Comparison of ENCODE assay signal across 8 cellular contexts in the genomic region with DNA sequence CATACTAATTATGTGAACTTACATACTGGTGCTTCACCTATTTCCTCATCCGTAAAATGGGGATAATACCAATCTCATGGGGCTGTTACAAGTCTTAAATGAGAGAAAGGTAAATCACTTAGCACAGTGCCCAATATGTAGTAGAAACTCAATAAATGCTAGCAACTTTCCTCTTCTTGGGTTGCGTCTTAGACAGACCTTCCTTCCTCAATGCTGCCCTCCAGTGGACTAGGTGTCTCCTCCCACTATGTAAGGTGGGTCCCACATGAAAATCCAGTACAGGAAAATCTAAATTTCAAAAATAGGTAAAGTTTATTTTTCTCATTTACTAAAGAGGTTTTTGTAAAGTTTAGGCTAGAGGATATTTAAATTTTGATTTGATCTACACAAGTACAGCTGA. TPM values are rescaled to one million over a fixed set of nuclear protein-coding genes. Genes with fewer than 3 reads are reported as not detected.
DNase-seq lines count a peak whose midpoint lies in the region; ATAC-seq and TF ChIP-seq lines count a peak whose summit lies in the region.

No MANE protein-coding gene starts in this region.

- TF ChIP-seq POLR2A in esophagus muscularis mucosa (IDR thresholded peaks at IDR 0.05; ENCODE audit: low read depth) (no peak), gastrocnemius medialis (IDR thresholded peaks at IDR 0.05) (no peak)

- no peaks in the 10 kb centered on the region for H3K9me3 ChIP-seq in CD4-positive, CD25-positive, alpha-beta regulatory T cell (ENCODE audit: control insufficient read depth in 2 of 2, low read length in 2 of 2)
- H3K9me3 ChIP-seq in esophagus muscularis mucosa (no peaks in the 10 kb centered on the region), gastrocnemius medialis (no peaks in the 10 kb centered on the region)

- no peaks in the 10 kb centered on the region for H3K27me3 ChIP-seq in CD4-positive, CD25-positive, alpha-beta regulatory T cell (ENCODE audit: control insufficient read depth, insufficient read depth, low read length)
- H3K27me3 ChIP-seq in esophagus muscularis mucosa = no peaks in the 10 kb centered on the region
- H3K27me3 ChIP-seq in gastrocnemius medialis = no peaks in the 10 kb centered on the region

- POLR2A ChIA-PET in activated CD4-positive, alpha-beta T cell treated with anti-CD3 and anti-CD28 coated beads, Interleukin-2, amount 10 ng/mL, durations not matched to agents 7 days and 5 days (lab: Charles Lee) = no interaction called here

- peak; percentile 35 to 75 (median 59) for DNase-seq in CD4-positive, CD25-positive, alpha-beta regulatory T cell
- DNase-seq in NCI-H2029 (lab: John Stamatoyannopoulos, UW) (peak; percentile 15), esophagus muscularis mucosa (ENCODE audit: extremely low spot score) (no peak), gastrocnemius medialis (no peak), NK-92 (lab: John Stamatoyannopoulos, UW; ENCODE audit: unreplicated experiment) (no peak)
- DNase-seq in activated CD4-positive, alpha-beta T cell treated with anti-CD3 and anti-CD28 coated beads, Interleukin-2, amount 10 ng/mL, durations not matched to agents 7 days and 5 days = peak; percentile 67

- intact Hi-C loops in esophagus muscularis mucosa (cut with DNase I) (loop anchor here (10.0 kb wide), 1 partner anchor 188 kb away; no protein-coding TSS in a partner anchor), gastrocnemius medialis (cut with DNase I; ENCODE audit: low total_unique reads) (loop anchor here (5.0 kb wide), 1 partner anchor 211 kb away; no protein-coding TSS in a partner anchor)

- no peak overlapping the region for H3K27ac ChIP-seq in CD4-positive, CD25-positive, alpha-beta regulatory T cell (ENCODE audit: insufficient read depth, low read length, poor library complexity, severe bottlenecking)
- H3K27ac ChIP-seq in esophagus muscularis mucosa (replicated peaks in 1 of 4) = no peak overlapping the region
- H3K27ac ChIP-seq in gastrocnemius medialis = no peak overlapping the region

- H3K9me3 Mint-ChIP-seq in CD4-positive, CD25-positive, alpha-beta regulatory T cell = peaks cover 0 to 2% (median 0%) of the 10 kb centered on the region in 7 donors
- no peaks in the 10 kb centered on the region for H3K9me3 Mint-ChIP-seq in activated CD4-positive, alpha-beta T cell treated with anti-CD3 and anti-CD28 coated beads, Interleukin-2, amount 10 ng/mL, durations not matched to agents 7 days and 5 days

- no peaks in the 10 kb centered on the region for H3K36me3 Mint-ChIP-seq in CD4-positive, CD25-positive, alpha-beta regulatory T cell
- peaks cover 8% of the 10 kb centered on the region for H3K36me3 Mint-ChIP-seq in activated CD4-positive, alpha-beta T cell treated with anti-CD3 and anti-CD28 coated beads, Interleukin-2, amount 10 ng/mL, durations not matched to agents 7 days and 5 days (ENCODE audit: low read depth)

- peak overlapping the region in 1 of 4 donors; percentile 72 for H3K4me3 Mint-ChIP-seq in CD4-positive, CD25-positive, alpha-beta regulatory T cell
- H3K4me3 Mint-ChIP-seq in activated CD4-positive, alpha-beta T cell treated with anti-CD3 and anti-CD28 coated beads, Interleukin-2, amount 10 ng/mL, durations not matched to agents 7 days and 5 days = no peak overlapping the region

- peak overlapping the region; percentile 32 for H3K4me3 ChIP-seq in CD4-positive, CD25-positive, alpha-beta regulatory T cell (ENCODE audit: low read depth, low read length)
- no peak overlapping the region for H3K4me3 ChIP-seq in esophagus muscularis mucosa
- H3K4me3 ChIP-seq in gastrocnemius medialis = no peak overlapping the region

- no peaks in the 10 kb centered on the region for H3K36me3 ChIP-seq in CD4-positive, CD25-positive, alpha-beta regulatory T cell (ENCODE audit: control insufficient read depth, insufficient read depth, low read length)
- H3K36me3 ChIP-seq in esophagus muscularis mucosa (peaks cover 0 to 32% (median 11%) of the 10 kb centered on the region in 4 donors), gastrocnemius medialis (no peaks in the 10 kb centered on the region)

- H3K27ac Mint-ChIP-seq in CD4-positive, CD25-positive, alpha-beta regulatory T cell = no peak overlapping the region
- peak overlapping the region; percentile 86 for H3K27ac Mint-ChIP-seq in activated CD4-positive, alpha-beta T cell treated with anti-CD3 and anti-CD28 coated beads, Interleukin-2, amount 10 ng/mL, durations not matched to agents 7 days and 5 days

- H3K27me3 Mint-ChIP-seq in CD4-positive, CD25-positive, alpha-beta regulatory T cell = no peaks in the 10 kb centered on the region
- H3K27me3 Mint-ChIP-seq in activated CD4-positive, alpha-beta T cell treated with anti-CD3 and anti-CD28 coated beads, Interleukin-2, amount 10 ng/mL, durations not matched to agents 7 days and 5 days = no peaks in the 10 kb centered on the region

- WGBS in esophagus muscularis mucosa = 54% methylated on average over 2 of the region's 2 CpGs

- TF ChIP-seq CTCF in esophagus muscularis mucosa (IDR thresholded peaks at IDR 0.05) = peak; percentile 33 to 47 (median 34)
- peak in 3 of 5 experiments; percentile 19 to 43 (median 32) for TF ChIP-seq CTCF in gastrocnemius medialis (IDR thresholded peaks at IDR 0.05 in 4 of 5, conservative IDR thresholded peaks at IDR 0.05 in 1 of 5)

- peak; percentile 76 to 82 for ATAC-seq in CD4-positive, CD25-positive, alpha-beta regulatory T cell (ENCODE audit: low read depth in 2 of 2)
- ATAC-seq in GM18909 (IDR thresholded peaks at IDR 0.05; ENCODE audit: poor library complexity, unreplicated experiment) = peak; percentile 81
- ATAC-seq in gastrocnemius medialis = no peak
- ATAC-seq in GM21717 (IDR thresholded peaks at IDR 0.05; ENCODE audit: unreplicated experiment) = no peak

- H3K4me1 Mint-ChIP-seq in CD4-positive, CD25-positive, alpha-beta regulatory T cell = peaks cover 0 to 21% (median 14%) of the 10 kb centered on the region in 4 donors
- H3K4me1 Mint-ChIP-seq in activated CD4-positive, alpha-beta T cell treated with anti-CD3 and anti-CD28 coated beads, Interleukin-2, amount 10 ng/mL, durations not matched to agents 7 days and 5 days = peaks cover 19% of the 10 kb centered on the region

- H3K4me1 ChIP-seq in CD4-positive, CD25-positive, alpha-beta regulatory T cell (ENCODE audit: control insufficient read depth, insufficient read depth, low read length, poor library complexity, severe bottlenecking) = peaks cover 14% of the 10 kb centered on the region
- H3K4me1 ChIP-seq in esophagus muscularis mucosa (no peaks in the 10 kb centered on the region), gastrocnemius medialis (no peaks in the 10 kb centered on the region)

- TF ChIP-seq EP300 in esophagus muscularis mucosa (IDR thresholded peaks at IDR 0.05) = no peak

- CTCF ChIA-PET in activated CD4-positive, alpha-beta T cell treated with anti-CD3 and anti-CD28 coated beads, Interleukin-2, amount 10 ng/mL, durations not matched to agents 7 days and 5 days (lab: Charles Lee) = interaction anchor here (0.7 to 1.5 kb wide), 7 partner anchors 10 to 219 kb away, joined by 3 to 5 read pairs (median 4); partner anchors contain the start of genes APLN and ZDHHC9

- in situ Hi-C loops in gastrocnemius medialis (cut with MboI; ENCODE audit: low sequenced_read_pairs in 4 of 4) = no loop called here

RNA-seq across cellular contexts. Expression of gene ZDHHC9, which starts 20.6 kb away (rescaled TPM):
- 2.4 TPM for total RNA-seq in CD4-positive, CD25-positive, alpha-beta regulatory T cell
- 1 to 10 TPM; 2.9 to 6.2 (median 4.4) TPM for polyA plus RNA-seq in CD4-positive, CD25-positive, alpha-beta regulatory T cell
- 1 to 10 TPM; 4.1 to 4.2 TPM for total RNA-seq in activated CD4-positive, alpha-beta T cell treated with anti-CD3 and anti-CD28 coated beads, Interleukin-2, amount 10 ng/mL, durations not matched to agents 7 days and 5 days
- 10 to 100 TPM in 3 of 4 donors, 1 to 10 TPM in 1; 4.2 to 19.7 (median 13.1) TPM for total RNA-seq in esophagus muscularis mucosa
- total RNA-seq in gastrocnemius medialis = 10 to 100 TPM in 3 of 4 donors, 1 to 10 TPM in 1; 7.9 to 25.3 (median 14.7) TPM

RNA-seq across cellular contexts. Expression of gene SASH3, which starts 43.4 kb away (rescaled TPM):
- total RNA-seq in CD4-positive, CD25-positive, alpha-beta regulatory T cell = 117 TPM
- 100 to 1,000 TPM; 161 to 205 (median 193) TPM for polyA plus RNA-seq in CD4-positive, CD25-positive, alpha-beta regulatory T cell
- total RNA-seq in activated CD4-positive, alpha-beta T cell treated with anti-CD3 and anti-CD28 coated beads, Interleukin-2, amount 10 ng/mL, durations not matched to agents 7 days and 5 days = 100 to 1,000 TPM; 254 to 264 TPM
- total RNA-seq in esophagus muscularis mucosa (10 to 100 TPM in 1 of 4 donors, 1 to 10 TPM in 3; 3.9 to 10.4 (median 6.3) TPM), gastrocnemius medialis (1 to 10 TPM; 1.3 to 2.2 (median 1.7) TPM)

Comparison
In these comparisons a context has a peak if more than half of its experiments do, and no peak if none do; other contexts are left out.
1. ATAC-seq: peak in CD4-positive, CD25-positive, alpha-beta regulatory T cell (2 of 2) and GM18909 (single experiment); none in gastrocnemius medialis (0 of 2) and GM21717 (single experiment).
2. DNase-seq: peak in CD4-positive, CD25-positive, alpha-beta regulatory T cell (3 of 3), NCI-H2029 (single experiment) and activated CD4-positive, alpha-beta T cell treated with anti-CD3 and anti-CD28 coated beads, Interleukin-2, amount 10 ng/mL, durations not matched to agents 7 days and 5 days (single experiment); none in esophagus muscularis mucosa (single experiment), gastrocnemius medialis (0 of 2) and NK-92 (single experiment).
3. RNA of gene SASH3, which starts 43.4 kb away (total RNA-seq): 254 to 264 TPM in activated CD4-positive, alpha-beta T cell treated with anti-CD3 and anti-CD28 coated beads, Interleukin-2, amount 10 ng/mL, durations not matched to agents 7 days and 5 days and 117 TPM in CD4-positive, CD25-positive, alpha-beta regulatory T cell (single experiment); 3.9 to 10.4 TPM in esophagus muscularis mucosa and 1.3 to 2.2 TPM in gastrocnemius medialis; every median in the first group is over 10 times any median in the second.